Comparison of ENCODE assay signal across 19 cellular contexts in genomic region chr1:229892515-229893117, GRCh38.
DNase-seq lines count a peak whose midpoint lies in the region; ATAC-seq, FAIRE-seq and TF ChIP-seq lines count a peak whose summit lies in the region.
"Had no signal": no experiment of that assay in that cellular context is flagged by ENCODE, and none has a peak within 500 bp of the region (broad histone marks: within the 10 kb centered on the region; RNA-seq: fewer than 3 reads in every experiment).

No MANE protein-coding gene starts in this region.

- no peak overlapping the region for H3K27ac Mint-ChIP-seq in activated CD4-positive, alpha-beta T cell treated with anti-CD3 and anti-CD28 coated beads, Interleukin-2, amount 10 ng/mL, durations not matched to agents 24 days and 14 days
- no peak overlapping the region for H3K27ac Mint-ChIP-seq in osteocyte (ENCODE audit: unreplicated experiment)
- H3K27ac Mint-ChIP-seq: CD4-positive, alpha-beta T cell had no signal

- no peaks in the 10 kb centered on the region for H3K9me3 Mint-ChIP-seq in activated CD4-positive, alpha-beta T cell treated with anti-CD3 and anti-CD28 coated beads, Interleukin-2, amount 10 ng/mL, durations not matched to agents 24 days and 14 days
- peaks cover 3% of the 10 kb centered on the region for H3K9me3 Mint-ChIP-seq in osteocyte (ENCODE audit: unreplicated experiment)
- H3K9me3 Mint-ChIP-seq: CD4-positive, alpha-beta T cell had no signal

- no peaks in the 10 kb centered on the region for H3K36me3 ChIP-seq in esophagus muscularis mucosa
- H3K36me3 ChIP-seq: BLaER1 treated with 17β-estradiol and CSF1 and Interleukin-3, amounts not matched to agents 10 nM and 100 nM had no signal

- H3K27me3 Mint-ChIP-seq in activated CD4-positive, alpha-beta T cell treated with anti-CD3 and anti-CD28 coated beads, Interleukin-2, amount 10 ng/mL, durations not matched to agents 24 days and 14 days = peaks cover 25% of the 10 kb centered on the region
- H3K27me3 Mint-ChIP-seq in osteocyte (ENCODE audit: unreplicated experiment) = peaks cover 37% of the 10 kb centered on the region

- no peak for FAIRE-seq in GM12891 (lab: Jason Lieb, UNC)
- FAIRE-seq: G401.6, GM18507, H54 had no signal

- TF ChIP-seq POLR2A in esophagus muscularis mucosa (IDR thresholded peaks at IDR 0.05; ENCODE audit: low read depth) (no peak), GM12891 (IDR thresholded peaks at IDR 0.05; ENCODE audit: low read depth, low read length) (no peak)

- intact Hi-C loops in activated CD4-positive, alpha-beta T cell treated with anti-CD3 and anti-CD28 coated beads, Interleukin-2, amount 10 ng/mL, durations not matched to agents 24 days and 14 days (cut with micrococcal nuclease) = no loop called here
- intact Hi-C loops in esophagus muscularis mucosa (cut with DNase I) = no loop called here

- no peaks in the 10 kb centered on the region for H3K36me3 Mint-ChIP-seq in activated CD4-positive, alpha-beta T cell treated with anti-CD3 and anti-CD28 coated beads, Interleukin-2, amount 10 ng/mL, durations not matched to agents 24 days and 14 days (ENCODE audit: low read depth)
- no peaks in the 10 kb centered on the region for H3K36me3 Mint-ChIP-seq in osteocyte (ENCODE audit: unreplicated experiment)

- 92% methylated on average over 1 of the region's 1 CpG for WGBS in esophagus muscularis mucosa

- TF ChIP-seq CTCF in esophagus muscularis mucosa (IDR thresholded peaks at IDR 0.05) (no peak), osteocyte (IDR thresholded peaks at IDR 0.05) (no peak)

- peak; percentile 36 for DNase-seq in activated CD4-positive, alpha-beta T cell treated with anti-CD3 and anti-CD28 coated beads, Interleukin-2, amount 10 ng/mL, durations not matched to agents 24 days and 14 days
- DNase-seq in activated CD4-positive, alpha-beta T cell treated with anti-CD3 and anti-CD28 coated beads for 48 hours = no peak
- DNase-seq in HT-29 (ENCODE audit: low spot score) (peak; percentile 23), esophagus muscularis mucosa (ENCODE audit: extremely low spot score) (peak; percentile 78), osteocyte (ENCODE audit: extremely low spot score, unreplicated experiment) (peak; percentile 6), GM12891 (ENCODE audit: insufficient read length, low spot score) (no peak)
- DNase-seq in stimulated activated CD4-positive, alpha-beta T cell treated with anti-CD3 and anti-CD28 coated beads, Interleukin-4, amount 100 ng/mL, for 1 hour = no peak
- DNase-seq: ACHN; Calu3; CD4-positive, alpha-beta T cell; DMS 273 treated with DMSO at 0.1 percent for 48 hours; DMS79 treated with DMSO at 0.1 percent for 48 hours; EL had no signal

- peaks cover 5 to 25% (median 23%) of the 10 kb centered on the region in 4 donors for H3K4me1 ChIP-seq in esophagus muscularis mucosa

- H3K4me3 Mint-ChIP-seq in activated CD4-positive, alpha-beta T cell treated with anti-CD3 and anti-CD28 coated beads, Interleukin-2, amount 10 ng/mL, durations not matched to agents 24 days and 14 days = no peak overlapping the region
- no peak overlapping the region for H3K4me3 Mint-ChIP-seq in osteocyte (ENCODE audit: unreplicated experiment)
- H3K4me3 Mint-ChIP-seq: CD4-positive, alpha-beta T cell had no signal

- no peaks in the 10 kb centered on the region for H3K9me3 ChIP-seq in esophagus muscularis mucosa

- ATAC-seq in SK-N-SH treated with all-trans-retinoic acid at 6 μM for 48 hours = no peak
- ATAC-seq: HCT116 had no signal

- H3K27me3 ChIP-seq in esophagus muscularis mucosa = no peaks in the 10 kb centered on the region
- H3K27me3 ChIP-seq: BLaER1 treated with 17β-estradiol and CSF1 and Interleukin-3, amounts not matched to agents 10 nM and 100 nM had no signal

- no peak overlapping the region for H3K27ac ChIP-seq in esophagus muscularis mucosa (replicated peaks in 1 of 4)
- H3K27ac ChIP-seq: BLaER1 treated with 17β-estradiol and CSF1 and Interleukin-3, amounts not matched to agents 10 nM and 100 nM had no signal

- H3K4me1 Mint-ChIP-seq in activated CD4-positive, alpha-beta T cell treated with anti-CD3 and anti-CD28 coated beads, Interleukin-2, amount 10 ng/mL, durations not matched to agents 24 days and 14 days = no peaks in the 10 kb centered on the region
- H3K4me1 Mint-ChIP-seq in osteocyte (ENCODE audit: unreplicated experiment) = peaks cover 3% of the 10 kb centered on the region

- no peak for TF ChIP-seq EP300 in esophagus muscularis mucosa (IDR thresholded peaks at IDR 0.05)

- no peak overlapping the region for H3K4me3 ChIP-seq in esophagus muscularis mucosa
- H3K4me3 ChIP-seq: BLaER1 treated with 17β-estradiol and CSF1 and Interleukin-3, amounts not matched to agents 10 nM and 100 nM had no signal

TF ChIP-seq in SK-N-SH treated with all-trans-retinoic acid at 6 μM for 48 hours, 23 proteins besides CTCF, POLR2A, EP300 and RAD21 (continues in another document):
- TF ChIP-seq TSHZ2 (CRISPR knock-in tag; IDR thresholded peaks at IDR 0.05) = no peak
- no peak for TF ChIP-seq ISL1 (CRISPR knock-in tag; IDR thresholded peaks at IDR 0.05)
- no peak for TF ChIP-seq CSDC2 (CRISPR knock-in tag; IDR thresholded peaks at IDR 0.05)
- no peak for TF ChIP-seq TOX (CRISPR knock-in tag; IDR thresholded peaks at IDR 0.05; ENCODE audit: borderline replicate concordance)

TF ChIP-seq in GM12891, 5 proteins besides CTCF, POLR2A, EP300 and RAD21:
- TF ChIP-seq PAX5 (IDR thresholded peaks at IDR 0.05; ENCODE audit: insufficient read depth, low read length, severe bottlenecking) (no peak), SPI1 (IDR thresholded peaks at IDR 0.05; ENCODE audit: low read depth, low read length) (no peak), POLR2AphosphoS5 (IDR thresholded peaks at IDR 0.05; ENCODE audit: low read depth, low read length) (no peak), POU2F2 (IDR thresholded peaks at IDR 0.05; ENCODE audit: low read depth, low read length) (no peak), TAF1 (IDR thresholded peaks at IDR 0.05; ENCODE audit: low read depth, low read length) (no peak)

Comparison
In these comparisons a context has a peak if more than half of its experiments do, and no peak if none do; other contexts are left out.
1. DNase-seq: peak in activated CD4-positive, alpha-beta T cell treated with anti-CD3 and anti-CD28 coated beads, Interleukin-2, amount 10 ng/mL, durations not matched to agents 24 days and 14 days (single experiment), HT-29 (single experiment), esophagus muscularis mucosa (single experiment) and osteocyte (single experiment); none in activated CD4-positive, alpha-beta T cell treated with anti-CD3 and anti-CD28 coated beads for 48 hours (single experiment), stimulated activated CD4-positive, alpha-beta T cell treated with anti-CD3 and anti-CD28 coated beads, Interleukin-4, amount 100 ng/mL, for 1 hour (single experiment) and GM12891 (single experiment).